Comparison of ENCODE assay signal across 23 cellular contexts in genomic region chr1:31151402-31151801, GRCh38.
"Had no signal": no experiment of that assay in that cellular context is flagged by ENCODE, and none has a peak within 500 bp of the region (broad histone marks: within the 10 kb centered on the region; RNA-seq: fewer than 3 reads in every experiment).

No MANE protein-coding gene starts in this region.

- H3K27ac ChIP-seq: gastrocnemius medialis, left lung, prostate gland, right atrium auricular region, thyroid gland had no signal

- H3K4me3 ChIP-seq: gastrocnemius medialis, left lung, prostate gland, right atrium auricular region, smooth muscle cell, thyroid gland had no signal

- ATAC-seq: effector memory CD8-positive, alpha-beta T cell; esophagus mucosa; gastrocnemius medialis; left cardiac atrium; left lung; naive thymus-derived CD8-positive, alpha-beta T cell; sciatic nerve; stimulated activated naive CD8-positive, alpha-beta T cell treated with anti-CD3 and anti-CD28 coated beads, Interleukin-15, amount 100 ng/mL, for 72 hours had no signal

- DNase-seq: cortex of kidney; effector memory CD8-positive, alpha-beta T cell; foreskin fibroblast; head of caudate nucleus; left cardiac atrium; left lung; mesenchymal stem cell; naive thymus-derived CD8-positive, alpha-beta T cell; nephron progenitor cell; nucleus accumbens; stimulated activated CD4-positive, alpha-beta T cell treated with anti-CD3 and anti-CD28 coated beads, Interleukin-12 subunit alpha, Interleukin-12 subunit beta, amount 100 ng/mL, for 4 hours; stimulated activated CD4-positive, alpha-beta T cell treated with anti-CD3 and anti-CD28 coated beads, Interleukin-1b, Interleukin-23, amount 100 ng/mL, for 48 hours; stimulated activated CD4-positive, alpha-beta T cell treated with anti-CD3 and anti-CD28 coated beads, Interleukin-4, amount 100 ng/mL, for 1 hour; stimulated activated CD8-positive, alpha-beta memory T cell treated with anti-CD3 and anti-CD28 coated beads, Interleukin-4, amount 100 ng/mL, for 48 hours; stimulated activated naive CD4-positive, alpha-beta T cell; stimulated activated naive CD8-positive, alpha-beta T cell treated with anti-CD3 and anti-CD28 coated beads, Interleukin-15, amount 100 ng/mL, for 72 hours; thyroid gland had no signal

- H3K4me1 ChIP-seq: prostate gland had no signal

- H3K4me2 ChIP-seq: smooth muscle cell had no signal

- H3K27me3 ChIP-seq: gastrocnemius medialis, left lung, right atrium auricular region, thyroid gland had no signal

- H3K9me3 ChIP-seq: gastrocnemius medialis, left lung, prostate gland, right atrium auricular region, thyroid gland had no signal

- H3K36me3 ChIP-seq: left lung, prostate gland, right atrium auricular region, thyroid gland had no signal
